10 cellular contexts compared by ENCODE assay signal in the genomic region with DNA sequence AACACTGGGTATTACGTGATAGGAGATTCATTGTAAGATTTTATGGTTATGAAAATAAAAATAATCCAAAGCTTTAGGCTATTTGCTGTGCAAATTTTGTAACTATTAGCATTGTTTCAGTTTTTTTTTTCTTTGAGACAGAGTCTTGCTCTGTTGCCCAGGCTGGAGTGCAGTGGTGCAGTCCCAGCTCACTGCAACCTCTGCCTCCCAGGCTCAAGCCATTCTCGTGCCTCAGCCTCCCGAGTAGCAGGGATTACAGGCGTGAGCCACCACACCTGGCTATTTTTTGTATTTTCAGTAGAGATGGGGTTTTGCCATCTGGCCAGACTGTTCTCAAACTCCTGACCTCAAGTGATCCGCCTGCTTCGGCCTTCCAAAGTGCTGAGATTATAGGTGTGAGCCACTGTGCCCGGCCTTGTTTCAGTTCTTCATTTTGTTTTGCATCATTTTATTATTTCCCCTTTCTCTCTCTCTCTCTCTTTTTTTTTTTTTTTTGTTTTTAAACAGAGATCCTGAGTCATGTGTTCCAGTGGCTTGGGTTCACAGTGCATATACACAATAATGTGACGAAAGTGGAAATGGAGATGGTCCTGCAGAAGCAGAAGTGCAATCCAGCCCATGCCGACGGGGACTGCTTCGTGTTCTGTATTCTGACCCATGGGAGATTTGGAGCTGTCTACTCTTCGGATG. TPM values are rescaled to one million over a fixed set of nuclear protein-coding genes. Genes with fewer than 3 reads are reported as not detected.
A peak's percentile ranks its signal among the peaks of the same experiment; 100 is the strongest.
DNase-seq lines count a peak whose midpoint lies in the region; ATAC-seq and TF ChIP-seq lines count a peak whose summit lies in the region.
"Had no signal": no experiment of that assay in that cellular context is flagged by ENCODE, and none has a peak within 500 bp of the region (broad histone marks: within the 10 kb centered on the region; RNA-seq: fewer than 3 reads in every experiment).

No MANE protein-coding gene starts in this region.

- H3K9me3 ChIP-seq in SK-N-SH, result no peaks in the 10 kb centered on the region
- H3K9me3 ChIP-seq in uterus, result no peaks in the 10 kb centered on the region

- H3K36me3 ChIP-seq in SK-N-SH (replicated peaks in 1 of 2; ENCODE audit: control insufficient read depth in 1 of 2, insufficient read depth in 2 of 2, low read length in 1 of 2) (no peaks in the 10 kb centered on the region), uterus (no peaks in the 10 kb centered on the region)

- POLR2A ChIA-PET in SK-N-SH (lab: Yijun Ruan, JAX), result no interaction called here

- H3F3A ChIP-seq in SK-N-SH (replicated peaks; ENCODE audit: insufficient read depth), result no peaks in the 10 kb centered on the region

- H3K27ac Mint-ChIP-seq in activated T-cell treated with anti-CD3 and anti-CD28 coated beads, Interleukin-2, amount 50 U/mL, for 72 hours, result no peak overlapping the region
- H3K27ac Mint-ChIP-seq: activated CD4-positive, alpha-beta memory T cell treated with anti-CD3 and anti-CD28 coated beads for 36 hours had no signal

- no peak overlapping the region for H3K4me3 Mint-ChIP-seq in activated T-cell treated with anti-CD3 and anti-CD28 coated beads, Interleukin-2, amount 50 U/mL, for 72 hours
- H3K4me3 Mint-ChIP-seq: activated CD4-positive, alpha-beta memory T cell treated with anti-CD3 and anti-CD28 coated beads for 36 hours had no signal

- H3K4me2 ChIP-seq in SK-N-SH, result no peak overlapping the region

- no peaks in the 10 kb centered on the region for H3K9me2 ChIP-seq in SK-N-SH

- H4K20me1 ChIP-seq in SK-N-SH (ENCODE audit: insufficient read depth), result no peaks in the 10 kb centered on the region

- no peak overlapping the region for H3K4me3 ChIP-seq in SK-N-SH (ENCODE audit: low read depth in 2 of 2, low read length in 1 of 2)
- H3K4me3 ChIP-seq in uterus, result no peak overlapping the region

- intact Hi-C loops in left colon (cut with DNase I, micrococcal nuclease) (no loop called here), uterus (cut with DNase I; ENCODE audit: low total_unique reads) (no loop called here)

- TF ChIP-seq CTCF in SK-N-SH (IDR thresholded peaks at IDR 0.05) (no peak), uterus (IDR thresholded peaks at IDR 0.05) (no peak)

- DNase-seq in KBM-7 (peak; percentile 43), left colon (peak; percentile 28 to 38), SK-N-SH (no peak), uterus (no peak), islet precursor cell (no peak)
- no peak for DNase-seq in activated T-cell treated with anti-CD3 and anti-CD28 coated beads, Interleukin-2, amount 50 U/mL, for 72 hours
- DNase-seq: activated CD4-positive, alpha-beta memory T cell treated with anti-CD3 and anti-CD28 coated beads for 36 hours; effector memory CD4-positive, alpha-beta T cell had no signal

- no peaks in the 10 kb centered on the region for H3K27me3 ChIP-seq in SK-N-SH (ENCODE audit: insufficient read depth)
- no peaks in the 10 kb centered on the region for H3K27me3 ChIP-seq in uterus

- H3K79me2 ChIP-seq in SK-N-SH (ENCODE audit: insufficient read depth), result no peaks in the 10 kb centered on the region

- 90% methylated on average over 12 of the region's 12 CpGs for WGBS in SK-N-SH (ENCODE audit: low lambda C conversion rate)

- in situ Hi-C loops in KBM-7 (cut with MboI; ENCODE audit: low pct_unique_long_range_greater_than_20kb, low sequenced_read_pairs), result no loop called here

- peaks cover 2 to 8% of the 10 kb centered on the region in 2 donors for H3K36me3 Mint-ChIP-seq in activated T-cell treated with anti-CD3 and anti-CD28 coated beads, Interleukin-2, amount 50 U/mL, for 72 hours (ENCODE audit: insufficient read depth in 2 of 2)

- H3K27ac ChIP-seq in SK-N-SH (ENCODE audit: low read depth in 2 of 2, low read length in 1 of 2) (no peak overlapping the region), uterus (no peak overlapping the region)

- ATAC-seq in GM18858 (IDR thresholded peaks at IDR 0.05; ENCODE audit: unreplicated experiment) (peak; percentile 76), HG02588 (IDR thresholded peaks at IDR 0.05; ENCODE audit: unreplicated experiment) (peak; percentile 65), left colon (peak; percentile 26)
- no peak for ATAC-seq in activated T-cell treated with anti-CD3 and anti-CD28 coated beads, Interleukin-2, amount 50 U/mL, for 72 hours (replicated peaks in 1 of 2)

- no peaks in the 10 kb centered on the region for H3K9me3 Mint-ChIP-seq in activated T-cell treated with anti-CD3 and anti-CD28 coated beads, Interleukin-2, amount 50 U/mL, for 72 hours
- H3K9me3 Mint-ChIP-seq: activated CD4-positive, alpha-beta memory T cell treated with anti-CD3 and anti-CD28 coated beads for 36 hours had no signal

- peaks cover 16% of the 10 kb centered on the region for H3K4me1 Mint-ChIP-seq in activated T-cell treated with anti-CD3 and anti-CD28 coated beads, Interleukin-2, amount 50 U/mL, for 72 hours (ENCODE audit: low read depth)

- no peak for TF ChIP-seq RAD21 in SK-N-SH (IDR thresholded peaks at IDR 0.05; ENCODE audit: low read length)

- no peak for TF ChIP-seq EP300 in SK-N-SH (IDR thresholded peaks at IDR 0.05; ENCODE audit: borderline replicate concordance in 1 of 2, low read depth in 1 of 2, low read length in 1 of 2)

- no peak for TF ChIP-seq POLR2A in uterus (IDR thresholded peaks at IDR 0.05)

- CTCF ChIA-PET in SK-N-SH (lab: Yijun Ruan, JAX), result interaction anchor here (0.9 kb wide), 1 partner anchor 31 kb away, joined by 3 read pairs; no protein-coding TSS in a partner anchor

- H3K9ac ChIP-seq in SK-N-SH, result no peak overlapping the region

- H3K27me3 Mint-ChIP-seq in activated T-cell treated with anti-CD3 and anti-CD28 coated beads, Interleukin-2, amount 50 U/mL, for 72 hours (ENCODE audit: low read depth), result no peaks in the 10 kb centered on the region
- H3K27me3 Mint-ChIP-seq: activated CD4-positive, alpha-beta memory T cell treated with anti-CD3 and anti-CD28 coated beads for 36 hours had no signal

- no peak overlapping the region for H2AFZ ChIP-seq in SK-N-SH (ENCODE audit: low read depth)

- H3K4me1 ChIP-seq in SK-N-SH (ENCODE audit: control insufficient read depth in 1 of 2, insufficient read depth in 2 of 2, low read depth in 1 of 2, low read length in 1 of 2) (peaks cover 0 to 3% of the 10 kb centered on the region in 2 experiments; a peak in 2 of 4 replicates), uterus (no peaks in the 10 kb centered on the region)

TF ChIP-seq in SK-N-SH, 30 proteins besides CTCF, POLR2A, EP300 and RAD21:
- TF ChIP-seq REST (IDR thresholded peaks at IDR 0.05; ENCODE audit: low read depth, low read length), result no peak
TF ChIP-seq in SK-N-SH: peak in this region for 0.

RNA-seq across cellular contexts. Expression of gene CASP10, which starts 25.8 kb away (rescaled TPM):
- total RNA-seq in left colon, result 10 to 100 TPM; 44.3 to 56.0 TPM
- polyA plus RNA-seq in SK-N-SH (2012; rRNA removed), result 0.12 and 0.31 TPM in 2 replicates
- 0.17 and 0.21 TPM in 2 replicates for polyA plus RNA-seq in SK-N-SH (2012; cell fraction: cytosol; rRNA removed)
- 0.11 and 0.74 TPM in 2 replicates for polyA plus RNA-seq in SK-N-SH (2012; cell fraction: nucleus; rRNA removed)
- total RNA-seq in uterus, result 10 to 100 TPM in 2 of 4 donors, 1 to 10 TPM in 2; 1.8 to 21.6 (median 11.7) TPM
- 10 to 100 TPM; 15.7 to 17.4 TPM for total RNA-seq in activated T-cell treated with anti-CD3 and anti-CD28 coated beads, Interleukin-2, amount 50 U/mL, for 72 hours

RNA-seq across cellular contexts. Expression of gene CASP8, which starts 51.6 kb away (rescaled TPM):
- 10 to 100 TPM; 31.1 to 48.8 TPM for total RNA-seq in left colon
- 13.1 and 15.6 TPM in 2 replicates for polyA plus RNA-seq in SK-N-SH (2012; rRNA removed)
- polyA plus RNA-seq in SK-N-SH (2012; cell fraction: cytosol; rRNA removed), result 13.2 and 13.7 TPM in 2 replicates
- 14.3 and 25.6 TPM in 2 replicates for polyA plus RNA-seq in SK-N-SH (2012; cell fraction: nucleus; rRNA removed)
- 100 to 1,000 TPM in 1 of 4 donors, 10 to 100 TPM in 2, 1 to 10 TPM in 1; 2.6 to 111 (median 20.7) TPM for total RNA-seq in uterus
- 10 to 100 TPM; 45.0 to 78.7 TPM for total RNA-seq in activated T-cell treated with anti-CD3 and anti-CD28 coated beads, Interleukin-2, amount 50 U/mL, for 72 hours

Comparison
In these comparisons a context has a peak if more than half of its experiments do, and no peak if none do; other contexts are left out.
1. ATAC-seq: peak in GM18858 (single experiment), HG02588 (single experiment) and left colon (single experiment); none in activated T-cell treated with anti-CD3 and anti-CD28 coated beads, Interleukin-2, amount 50 U/mL, for 72 hours (0 of 2).
2. DNase-seq: peak in KBM-7 (single experiment) and left colon (2 of 2); none in SK-N-SH (single experiment), uterus (0 of 2), activated T-cell treated with anti-CD3 and anti-CD28 coated beads, Interleukin-2, amount 50 U/mL, for 72 hours (0 of 2) and islet precursor cell (single experiment).